ENCODE assay signal across 30 cellular contexts in genomic region chr2:164151518-164151917, GRCh38.
DNase-seq lines count a peak whose midpoint lies in the region; ATAC-seq and TF ChIP-seq lines count a peak whose summit lies in the region.
"Had no signal": no experiment of that assay in that cellular context is flagged by ENCODE, and none has a peak within 500 bp of the region (broad histone marks: within the 10 kb centered on the region; RNA-seq: fewer than 3 reads in every experiment).

No MANE protein-coding gene starts in this region.

- H3K4me3 Mint-ChIP-seq in activated CD8-positive, alpha-beta memory T cell treated with anti-CD3 and anti-CD28 coated beads, Interleukin-2, amount 10 ng/mL, durations not matched to agents 7 days and 5 days, result no peak overlapping the region
- no peak overlapping the region for H3K4me3 Mint-ChIP-seq in activated CD8-positive, alpha-beta T cell treated with anti-CD3 and anti-CD28 coated beads for 36 hours
- H3K4me3 Mint-ChIP-seq: activated CD4-positive, alpha-beta T cell treated with anti-CD3 and anti-CD28 coated beads, Interleukin-2, amount 10 ng/mL, durations not matched to agents 24 days and 14 days; activated T-cell treated with anti-CD3 and anti-CD28 coated beads, Interleukin-2, amount 50 U/mL, for 4 hours; central memory CD8-positive, alpha-beta T cell; dendritic cell treated with granulocyte-macrophage colony-stimulating factor and Interleukin-4, amounts not matched to agents 40 ng/mL and 50 ng/mL, for 4 days; natural killer cell treated with Interleukin-12 subunit alpha and Interleukin-12 subunit beta and Interleukin-15 and Interleukin-18, amount 100 ng/mL, for 72 hours; stimulated activated memory B cell treated with anti-CD40 and anti-IgM and Interleukin-4, amounts not matched to agents 10 μg/mL and 1 μg/mL and 100 μg/mL, for 72 hours; type B pancreatic cell had no signal

- no peaks in the 10 kb centered on the region for H3K36me3 Mint-ChIP-seq in activated CD8-positive, alpha-beta memory T cell treated with anti-CD3 and anti-CD28 coated beads, Interleukin-2, amount 10 ng/mL, durations not matched to agents 7 days and 5 days
- no peaks in the 10 kb centered on the region for H3K36me3 Mint-ChIP-seq in activated CD8-positive, alpha-beta T cell treated with anti-CD3 and anti-CD28 coated beads for 36 hours (ENCODE audit: low read depth)
- H3K36me3 Mint-ChIP-seq: natural killer cell treated with Interleukin-12 subunit alpha and Interleukin-12 subunit beta and Interleukin-15 and Interleukin-18, amount 100 ng/mL, for 72 hours; stimulated activated memory B cell treated with anti-CD40 and anti-IgM and Interleukin-4, amounts not matched to agents 10 μg/mL and 1 μg/mL and 100 μg/mL, for 72 hours; type B pancreatic cell had no signal

- intact Hi-C loops in activated CD8-positive, alpha-beta T cell treated with anti-CD3 and anti-CD28 coated beads for 36 hours (cut with micrococcal nuclease), result no loop called here

- no peaks in the 10 kb centered on the region for H3K27me3 ChIP-seq in AG04450 (ENCODE audit: control insufficient read depth, insufficient read depth, low read length)
- H3K27me3 ChIP-seq: gastroesophageal sphincter, SJSA1 had no signal

- H3K4me3 ChIP-seq in AG04450 (ENCODE audit: low read depth, low read length) (no peak overlapping the region), fibroblast of the aortic adventitia (ENCODE audit: low read depth, low read length) (no peak overlapping the region)
- H3K4me3 ChIP-seq: gastroesophageal sphincter, GM23248, lung, SJSA1 had no signal

- H3K9me3 ChIP-seq in AG04450 (ENCODE audit: control insufficient read depth, insufficient read depth, low read length), result no peaks in the 10 kb centered on the region
- H3K9me3 ChIP-seq: gastroesophageal sphincter, SJSA1 had no signal

- DNase-seq in AG04450 (ENCODE audit: low read depth, low spot score) (peak; percentile 36), H4 (ENCODE audit: low spot score) (peak; percentile 52), amniotic epithelial cell (ENCODE audit: low read depth) (peak; percentile 58), fibroblast of the aortic adventitia (ENCODE audit: low read depth) (peak; percentile 49)
- no peak for DNase-seq in activated CD8-positive, alpha-beta memory T cell treated with anti-CD3 and anti-CD28 coated beads, Interleukin-2, amount 10 ng/mL, durations not matched to agents 7 days and 5 days
- DNase-seq in activated CD8-positive, alpha-beta T cell treated with anti-CD3 and anti-CD28 coated beads for 36 hours, result no peak
- DNase-seq: activated CD4-positive, alpha-beta T cell treated with anti-CD3 and anti-CD28 coated beads, Interleukin-2, amount 10 ng/mL, durations not matched to agents 24 days and 14 days; activated T-cell treated with anti-CD3 and anti-CD28 coated beads, Interleukin-2, amount 50 U/mL, for 4 hours; COR-L47; DMS53; GF-D8; GM23248; KG1; kidney glomerular epithelial cell; MM.1S; NCI-H1930; NCI-H526 treated with DMSO at 0.1 percent for 48 hours; occipital lobe; T-helper 9 cell had no signal

- TF ChIP-seq CTCF in AG04450 (IDR thresholded peaks at IDR 0.05; ENCODE audit: low read depth, low read length) (no peak), fibroblast of the aortic adventitia (IDR thresholded peaks at IDR 0.05; ENCODE audit: insufficient read depth, low read length) (no peak)
- no peak for TF ChIP-seq CTCF in activated CD8-positive, alpha-beta T cell treated with anti-CD3 and anti-CD28 coated beads for 36 hours (IDR thresholded peaks at IDR 0.05)

- H3K9me3 Mint-ChIP-seq in activated CD8-positive, alpha-beta memory T cell treated with anti-CD3 and anti-CD28 coated beads, Interleukin-2, amount 10 ng/mL, durations not matched to agents 7 days and 5 days (ENCODE audit: low read depth), result no peaks in the 10 kb centered on the region
- H3K9me3 Mint-ChIP-seq in activated CD8-positive, alpha-beta T cell treated with anti-CD3 and anti-CD28 coated beads for 36 hours, result no peaks in the 10 kb centered on the region
- H3K9me3 Mint-ChIP-seq: activated CD4-positive, alpha-beta T cell treated with anti-CD3 and anti-CD28 coated beads, Interleukin-2, amount 10 ng/mL, durations not matched to agents 24 days and 14 days; dendritic cell treated with granulocyte-macrophage colony-stimulating factor and Interleukin-4, amounts not matched to agents 40 ng/mL and 50 ng/mL, for 4 days; type B pancreatic cell had no signal

- POLR2A ChIA-PET in AG04450 (lab: Yijun Ruan, JAX), result no interaction called here
- POLR2A ChIA-PET in activated CD8-positive, alpha-beta T cell treated with anti-CD3 and anti-CD28 coated beads for 36 hours (lab: Charles Lee), result interaction anchor here (0.6 kb wide), 1 partner anchor 36 kb away, joined by 3 read pairs; no protein-coding TSS in a partner anchor

- H3K27ac ChIP-seq in AG04450 (ENCODE audit: low read depth, low read length), result no peak overlapping the region
- H3K27ac ChIP-seq: C4-2B, gastroesophageal sphincter, GM23248, SJSA1 had no signal

- no peak for ATAC-seq in activated CD8-positive, alpha-beta memory T cell treated with anti-CD3 and anti-CD28 coated beads, Interleukin-2, amount 10 ng/mL, durations not matched to agents 7 days and 5 days
- ATAC-seq in HG03135 (IDR thresholded peaks at IDR 0.05; ENCODE audit: unreplicated experiment) (no peak), HG03139 (IDR thresholded peaks at IDR 0.05; ENCODE audit: unreplicated experiment) (no peak)
- ATAC-seq in activated CD8-positive, alpha-beta T cell treated with anti-CD3 and anti-CD28 coated beads for 36 hours, result no peak
- ATAC-seq: activated T-cell treated with anti-CD3 and anti-CD28 coated beads, Interleukin-2, amount 50 U/mL, for 4 hours; gastroesophageal sphincter; natural killer cell treated with Interleukin-12 subunit alpha and Interleukin-12 subunit beta and Interleukin-15 and Interleukin-18, amount 100 ng/mL, for 72 hours; stimulated activated memory B cell treated with anti-CD40 and anti-IgM and Interleukin-4, amounts not matched to agents 10 μg/mL and 1 μg/mL and 100 μg/mL, for 72 hours had no signal

- no peak overlapping the region for H3K27ac Mint-ChIP-seq in activated CD8-positive, alpha-beta memory T cell treated with anti-CD3 and anti-CD28 coated beads, Interleukin-2, amount 10 ng/mL, durations not matched to agents 7 days and 5 days
- no peak overlapping the region for H3K27ac Mint-ChIP-seq in activated CD8-positive, alpha-beta T cell treated with anti-CD3 and anti-CD28 coated beads for 36 hours
- H3K27ac Mint-ChIP-seq: activated CD4-positive, alpha-beta T cell treated with anti-CD3 and anti-CD28 coated beads, Interleukin-2, amount 10 ng/mL, durations not matched to agents 24 days and 14 days; dendritic cell treated with granulocyte-macrophage colony-stimulating factor and Interleukin-4, amounts not matched to agents 40 ng/mL and 50 ng/mL, for 4 days; natural killer cell treated with Interleukin-12 subunit alpha and Interleukin-12 subunit beta and Interleukin-15 and Interleukin-18, amount 100 ng/mL, for 72 hours; stimulated activated memory B cell treated with anti-CD40 and anti-IgM and Interleukin-4, amounts not matched to agents 10 μg/mL and 1 μg/mL and 100 μg/mL, for 72 hours; type B pancreatic cell had no signal

- no peaks in the 10 kb centered on the region for H3K27me3 Mint-ChIP-seq in activated CD8-positive, alpha-beta memory T cell treated with anti-CD3 and anti-CD28 coated beads, Interleukin-2, amount 10 ng/mL, durations not matched to agents 7 days and 5 days
- H3K27me3 Mint-ChIP-seq in activated CD8-positive, alpha-beta T cell treated with anti-CD3 and anti-CD28 coated beads for 36 hours, result no peaks in the 10 kb centered on the region
- H3K27me3 Mint-ChIP-seq: activated CD4-positive, alpha-beta T cell treated with anti-CD3 and anti-CD28 coated beads, Interleukin-2, amount 10 ng/mL, durations not matched to agents 24 days and 14 days; central memory CD8-positive, alpha-beta T cell; dendritic cell treated with granulocyte-macrophage colony-stimulating factor and Interleukin-4, amounts not matched to agents 40 ng/mL and 50 ng/mL, for 4 days; natural killer cell treated with Interleukin-12 subunit alpha and Interleukin-12 subunit beta and Interleukin-15 and Interleukin-18, amount 100 ng/mL, for 72 hours; stimulated activated memory B cell treated with anti-CD40 and anti-IgM and Interleukin-4, amounts not matched to agents 10 μg/mL and 1 μg/mL and 100 μg/mL, for 72 hours; type B pancreatic cell had no signal

- CTCF ChIA-PET in AG04450 (lab: Charles Lee), result no interaction called here
- CTCF ChIA-PET in activated CD8-positive, alpha-beta memory T cell treated with anti-CD3 and anti-CD28 coated beads, Interleukin-2, amount 10 ng/mL, durations not matched to agents 7 days and 5 days (lab: Charles Lee), result no interaction called here
- CTCF ChIA-PET in activated CD8-positive, alpha-beta T cell treated with anti-CD3 and anti-CD28 coated beads for 36 hours (lab: Charles Lee), result no interaction called here

- H3K4me1 Mint-ChIP-seq in activated CD8-positive, alpha-beta memory T cell treated with anti-CD3 and anti-CD28 coated beads, Interleukin-2, amount 10 ng/mL, durations not matched to agents 7 days and 5 days, result no peaks in the 10 kb centered on the region
- H3K4me1 Mint-ChIP-seq in activated CD8-positive, alpha-beta T cell treated with anti-CD3 and anti-CD28 coated beads for 36 hours (ENCODE audit: low read depth), result no peaks in the 10 kb centered on the region
- H3K4me1 Mint-ChIP-seq: activated CD4-positive, alpha-beta T cell treated with anti-CD3 and anti-CD28 coated beads, Interleukin-2, amount 10 ng/mL, durations not matched to agents 24 days and 14 days; central memory CD8-positive, alpha-beta T cell; stimulated activated memory B cell treated with anti-CD40 and anti-IgM and Interleukin-4, amounts not matched to agents 10 μg/mL and 1 μg/mL and 100 μg/mL, for 72 hours had no signal

Comparison
In these comparisons a context has a peak if more than half of its experiments do, and no peak if none do; other contexts are left out.
1. DNase-seq: peak in AG04450 (single experiment), H4 (single experiment), amniotic epithelial cell (single experiment) and fibroblast of the aortic adventitia (single experiment); none in activated CD8-positive, alpha-beta memory T cell treated with anti-CD3 and anti-CD28 coated beads, Interleukin-2, amount 10 ng/mL, durations not matched to agents 7 days and 5 days (single experiment) and activated CD8-positive, alpha-beta T cell treated with anti-CD3 and anti-CD28 coated beads for 36 hours (single experiment).